In genomic region chr10:3242251-3242650, GRCh38 we compare ENCODE assay signal across 20 cellular contexts.
"Had no signal": no experiment of that assay in that cellular context is flagged by ENCODE, and none has a peak within 500 bp of the region (broad histone marks: within the 10 kb centered on the region; RNA-seq: fewer than 3 reads in every experiment).

No MANE protein-coding gene starts in this region.

- H3K4me3 ChIP-seq: heart left ventricle, lung, mucosa of descending colon, ovary, stomach, thoracic aorta, transverse colon had no signal

- DNase-seq: effector memory CD4-positive, alpha-beta T cell; heart left ventricle; hippocampal formation; left colon; left ventricle myocardium superior; mucosa of descending colon; naive thymus-derived CD8-positive, alpha-beta T cell; ovary; right cardiac atrium; small intestine; stimulated activated CD4-positive, alpha-beta T cell treated with anti-CD3 and anti-CD28 coated beads, Interleukin-12 subunit alpha, Interleukin-12 subunit beta, amount 100 ng/mL, for 4 hours; stimulated activated naive CD4-positive, alpha-beta T cell; stomach; transverse colon had no signal

- H3K9me3 ChIP-seq: heart left ventricle, mucosa of descending colon, ovary, stomach, thoracic aorta, transverse colon had no signal

- ATAC-seq: esophagus mucosa; heart left ventricle; left colon; left ventricle myocardium superior; mucosa of descending colon; naive thymus-derived CD8-positive, alpha-beta T cell; right cardiac atrium had no signal

- H3K36me3 ChIP-seq: heart left ventricle, ovary, stomach, thoracic aorta, transverse colon had no signal

- H3K9me3 Mint-ChIP-seq: naive thymus-derived CD8-positive, alpha-beta T cell; neural crest cell had no signal

- H3K4me3 Mint-ChIP-seq: naive thymus-derived CD8-positive, alpha-beta T cell; neural crest cell had no signal

- H3K27ac ChIP-seq: heart left ventricle, ovary, stomach, thoracic aorta, transverse colon had no signal

- FAIRE-seq: endometrium, frontal cortex, small intestine had no signal

- H3K36me3 Mint-ChIP-seq: naive thymus-derived CD8-positive, alpha-beta T cell had no signal

- H3K27me3 ChIP-seq: heart left ventricle, ovary, transverse colon had no signal
